ENCODE assay signal across 12 cellular contexts in the genomic region with DNA sequence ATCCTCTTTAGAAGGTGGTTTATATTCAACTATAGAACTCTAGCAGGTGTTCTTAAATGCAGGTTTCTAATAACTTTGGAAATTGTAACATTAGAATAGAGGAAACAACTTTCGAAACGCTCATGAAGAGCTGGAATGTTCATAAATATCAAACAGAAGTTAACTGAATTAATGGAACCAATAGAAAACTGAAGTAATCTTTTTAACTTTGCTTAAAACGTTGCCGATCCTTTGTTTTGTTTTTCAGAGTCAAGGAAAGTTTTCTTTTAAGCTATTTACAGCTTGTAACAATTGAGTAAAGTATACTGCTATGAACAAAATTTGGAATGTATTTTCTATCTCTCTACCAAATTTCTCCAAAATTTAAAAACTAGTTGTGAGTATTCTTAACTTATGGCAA. TPM values are rescaled to one million over a fixed set of nuclear protein-coding genes. Genes with fewer than 3 reads are reported as not detected.
"Had no signal": no experiment of that assay in that cellular context is flagged by ENCODE, and none has a peak within 500 bp of the region (broad histone marks: within the 10 kb centered on the region; RNA-seq: fewer than 3 reads in every experiment).

No MANE protein-coding gene starts in this region.

- FAIRE-seq: H1, H54 had no signal

- H3K9ac ChIP-seq: GM23248 had no signal

- H3K27ac ChIP-seq: GM23248 had no signal

- H3K4me2 ChIP-seq: GM23338 had no signal

- H2AFZ ChIP-seq: GM23248, GM23338 had no signal

- H3K4me3 ChIP-seq: GM23248, GM23338, HAP-1 had no signal

- DNase-seq: GM23248, GOT3, H7, H9, HCEC 1CT, HFFc6 had no signal

- H3K9me3 ChIP-seq: HAP-1 had no signal

- H3K36me3 ChIP-seq: HAP-1 had no signal

- H3K4me1 ChIP-seq: HAP-1 had no signal

- ATAC-seq: GM23338, HCT116 had no signal

RNA-seq across cellular contexts. Expression of a gene that starts 19.0 kb away (rescaled TPM):
- total RNA-seq: GM23248, H4, HFFc6 had no signal
- polyA plus RNA-seq: GM23248 had no signal

RNA-seq across cellular contexts. Expression of a gene that starts 41.7 kb away (rescaled TPM):
- total RNA-seq: GM23248 had no signal
